In genomic region chr9:33988219-33988890, GRCh38 we compare ENCODE assay signal across 8 cellular contexts.
DNase-seq lines count a peak whose midpoint lies in the region; ATAC-seq, FAIRE-seq and TF ChIP-seq lines count a peak whose summit lies in the region.

No MANE protein-coding gene starts in this region.

- no peak overlapping the region for H3K4me3 ChIP-seq in kidney epithelial cell (ENCODE audit: low read depth, low read length)
- no peak overlapping the region for H3K4me3 ChIP-seq in sigmoid colon
- no peak overlapping the region for H3K4me3 ChIP-seq in endodermal cell (ENCODE audit: low read length)

- TF ChIP-seq POLR2A in sigmoid colon (IDR thresholded peaks at IDR 0.05): no peak

- intact Hi-C loops in sigmoid colon (cut with DNase I) (no loop called here), cardiac septum (cut with DNase I) (no loop called here)

- H3K27me3 ChIP-seq in kidney epithelial cell (ENCODE audit: control insufficient read depth, insufficient read depth, low read length) (no peaks in the 10 kb centered on the region), sigmoid colon (no peaks in the 10 kb centered on the region), endodermal cell (ENCODE audit: control insufficient read depth, insufficient read depth, low read length, poor library complexity, severe bottlenecking) (no peaks in the 10 kb centered on the region)

- H3K9me3 ChIP-seq in sigmoid colon (no peaks in the 10 kb centered on the region), endodermal cell (ENCODE audit: control insufficient read depth, low read length) (no peaks in the 10 kb centered on the region)

- no peak overlapping the region for H3K27ac Mint-ChIP-seq in endodermal cell

- H3K4me1 Mint-ChIP-seq in endodermal cell: no peaks in the 10 kb centered on the region

- DNase-seq in GM18507 (ENCODE audit: extremely low spot score, insufficient read length, low read depth) (peak; percentile 64), kidney epithelial cell (ENCODE audit: low read depth) (peak; percentile 1), MV-4-11 (lab: John Stamatoyannopoulos, UW) (no peak), sigmoid colon (no peak), cardiac septum (ENCODE audit: low spot score) (no peak), endodermal cell (no peak)

- no peak overlapping the region for H3K4me3 Mint-ChIP-seq in endodermal cell

- H3K36me3 ChIP-seq in kidney epithelial cell (ENCODE audit: control insufficient read depth, insufficient read depth, low read length) (no peaks in the 10 kb centered on the region), sigmoid colon (peaks cover 0 to 49% (median 6%) of the 10 kb centered on the region in 4 donors), endodermal cell (ENCODE audit: control insufficient read depth, insufficient read depth, low read length) (peaks cover 93% of the 10 kb centered on the region)

- 69 to 88% methylated on average over 5 of the region's 5 CpGs for WGBS in sigmoid colon, 2 donors
- 95 to 98% methylated on average over 5 of the region's 5 CpGs for WGBS in endodermal cell (ENCODE audit: insufficient coverage in 1 of 2, insufficient read length in 1 of 2), 2 experiments

- H3K9ac ChIP-seq in endodermal cell (ENCODE audit: extremely low read depth, low read length, poor library complexity, severe bottlenecking): no peak overlapping the region

- peaks cover 63% of the 10 kb centered on the region for H3K36me3 Mint-ChIP-seq in endodermal cell (ENCODE audit: low read depth)

- H3K9me3 Mint-ChIP-seq in endodermal cell: no peaks in the 10 kb centered on the region

- H3K4me1 ChIP-seq in sigmoid colon (peaks cover 0 to 20% (median 0%) of the 10 kb centered on the region in 4 donors), endodermal cell (ENCODE audit: control insufficient read depth, insufficient read depth, low read length) (no peaks in the 10 kb centered on the region)

- no peak for TF ChIP-seq CTCF in kidney epithelial cell (IDR thresholded peaks at IDR 0.05; ENCODE audit: insufficient read depth, low read length, poor library complexity, severe bottlenecking)
- TF ChIP-seq CTCF in sigmoid colon (IDR thresholded peaks at IDR 0.05): no peak
- TF ChIP-seq CTCF in endodermal cell (conservative IDR thresholded peaks at IDR 0.05): no peak

- no peak for TF ChIP-seq EP300 in sigmoid colon (IDR thresholded peaks at IDR 0.05)

- no peaks in the 10 kb centered on the region for H3K27me3 Mint-ChIP-seq in endodermal cell (ENCODE audit: insufficient read depth)

- H3K27ac ChIP-seq in sigmoid colon (no peak overlapping the region), endodermal cell (ENCODE audit: low read depth, low read length) (no peak overlapping the region)

- peak; percentile 94 for ATAC-seq in GM21528 (IDR thresholded peaks at IDR 0.05; ENCODE audit: low FRiP score, unreplicated experiment)
- ATAC-seq in HG03521 (IDR thresholded peaks at IDR 0.05; ENCODE audit: unreplicated experiment): peak; percentile 98

- peak; percentile 94 for FAIRE-seq in GM18507 (lab: Jason Lieb, UNC)

Comparison
In these comparisons a context has a peak if more than half of its experiments do, and no peak if none do; other contexts are left out.
1. DNase-seq: peak in GM18507 (single experiment) and kidney epithelial cell (single experiment); none in MV-4-11 (single experiment), sigmoid colon (single experiment), cardiac septum (single experiment) and endodermal cell (single experiment).